In genomic region chr13:25281193-25281936, GRCh38 we compare ENCODE assay signal across 9 cellular contexts. TPM values are rescaled to one million over a fixed set of nuclear protein-coding genes. Genes with fewer than 3 reads are reported as not detected.
DNase-seq lines count a peak whose midpoint lies in the region; ATAC-seq and TF ChIP-seq lines count a peak whose summit lies in the region.
"Had no signal": no experiment of that assay in that cellular context is flagged by ENCODE, and none has a peak within 500 bp of the region (broad histone marks: within the 10 kb centered on the region; RNA-seq: fewer than 3 reads in every experiment).

No MANE protein-coding gene starts in this region.

- 60 to 76% (median 63%) methylated on average over 4 of the region's 4 CpGs for WGBS in stomach, 5 donors

- no peak for TF ChIP-seq CTCF in GM13976 (IDR thresholded peaks at IDR 0.05; ENCODE audit: borderline replicate concordance, control extremely low read depth, extremely low read depth, insufficient read depth, missing control alignments)
- no peak for TF ChIP-seq CTCF in dorsolateral prefrontal cortex (IDR thresholded peaks at IDR 0.05 in 54 of 56, conservative IDR thresholded peaks at IDR 0.05 in 2 of 56; ENCODE audit: low read depth in 1 of 56, partially characterized antibody in 56 of 56)
- TF ChIP-seq CTCF in stomach (IDR thresholded peaks at IDR 0.05) = no peak

- TF ChIP-seq EP300 in stomach (IDR thresholded peaks at IDR 0.05) = no peak

- no peaks in the 10 kb centered on the region for H3K27me3 ChIP-seq in dorsolateral prefrontal cortex
- no peaks in the 10 kb centered on the region for H3K27me3 ChIP-seq in stomach

- TF ChIP-seq POLR2A in stomach (IDR thresholded peaks at IDR 0.05) = no peak

- no peak overlapping the region for H3K4me3 ChIP-seq in dorsolateral prefrontal cortex
- no peak overlapping the region for H3K4me3 ChIP-seq in stomach
- H3K4me3 ChIP-seq: HAP-1 had no signal

- peaks cover 0 to 46% (median 22%) of the 10 kb centered on the region in 4 donors for H3K4me1 ChIP-seq in stomach

- peak; percentile 73 for ATAC-seq in GM21390 (IDR thresholded peaks at IDR 0.05; ENCODE audit: unreplicated experiment)
- ATAC-seq in HG03565 (IDR thresholded peaks at IDR 0.05; ENCODE audit: unreplicated experiment) = peak; percentile 44

- H3K27ac ChIP-seq in dorsolateral prefrontal cortex = peak overlapping the region in 26 of 59 donors; percentile 0 to 74 (median 22)
- H3K27ac ChIP-seq in stomach = no peak overlapping the region

- no peaks in the 10 kb centered on the region for H3K36me3 ChIP-seq in stomach
- H3K36me3 ChIP-seq: HAP-1 had no signal

- DNase-seq in GM13976 (ENCODE audit: low spot score) (peak; percentile 31), left kidney (ENCODE audit: low read depth, low spot score) (peak; percentile 37), dorsolateral prefrontal cortex (no peak), D341Med (ENCODE audit: low spot score) (no peak), stomach (no peak), cerebellum (ENCODE audit: low spot score) (no peak)

- in situ Hi-C loops in GM13976 (cut with MboI; ENCODE audit: low sequenced_read_pairs, unreplicated experiment) = no loop called here

- no peaks in the 10 kb centered on the region for H3K9me3 ChIP-seq in stomach
- H3K9me3 ChIP-seq: HAP-1 had no signal

- intact Hi-C loops in dorsolateral prefrontal cortex (cut with DNase I) = loop anchor here (10.0 kb wide), 3 partner anchors 87 to 197 kb away; no protein-coding TSS in a partner anchor
- intact Hi-C loops in stomach (cut with DNase I; ENCODE audit: low total_unique reads) = no loop called here

RNA-seq across cellular contexts. Expression of gene MTMR6, which starts 5.9 kb away (rescaled TPM):
- 10 to 100 TPM; 12.7 to 34.5 (median 25.1) TPM for total RNA-seq in dorsolateral prefrontal cortex
- 10 to 100 TPM in 3 of 5 donors, 1 to 10 TPM in 2; 2.3 to 25.0 (median 19.9) TPM for total RNA-seq in stomach
- polyA plus RNA-seq in stomach = 10 to 100 TPM in 1 of 3 donors, 1 to 10 TPM in 2; 5.0 to 12.5 (median 7.8) TPM
- total RNA-seq in cerebellum = 23.8 TPM

RNA-seq across cellular contexts. Expression of gene NUP58, which starts 20.1 kb away (rescaled TPM):
- total RNA-seq in dorsolateral prefrontal cortex = 10 to 100 TPM; 37.0 to 77.1 (median 58.6) TPM
- total RNA-seq in stomach = 10 to 100 TPM in 4 of 5 donors, 1 to 10 TPM in 1; 6.4 to 96.3 (median 54.6) TPM
- polyA plus RNA-seq in stomach = 10 to 100 TPM in 2 of 3 donors, 1 to 10 TPM in 1; 8.9 to 12.8 (median 11.9) TPM
- 105 TPM for total RNA-seq in cerebellum

Comparison
In these comparisons a context has a peak if more than half of its experiments do, and no peak if none do; other contexts are left out.
1. DNase-seq: peak in GM13976 (single experiment) and left kidney (single experiment); none in dorsolateral prefrontal cortex (0 of 10), D341Med (single experiment), stomach (single experiment) and cerebellum (single experiment).